2 cellular contexts compared by ENCODE assay signal in genomic region chr20:400451-401275, GRCh38.
A peak's percentile ranks its signal among the peaks of the same experiment; 100 is the strongest.
TF ChIP-seq lines count a peak whose summit lies in the region.

No MANE protein-coding gene starts in this region.

TF ChIP-seq in HCT116, 20 proteins besides CTCF, POLR2A, EP300 and RAD21 (continued from another document):
- peak; percentile 32; the same call in 1 of the 2 replicates for TF ChIP-seq MAX (IDR thresholded peaks at IDR 0.05)
- peak; percentile 35 for TF ChIP-seq POLR2AphosphoS5 (IDR thresholded peaks at IDR 0.05; ENCODE audit: low read depth, low read length)
- no peak for TF ChIP-seq REST (IDR thresholded peaks at IDR 0.05; ENCODE audit: low read depth)
- 0 out of 2 replicates have a peak, but pooled peaks have one; percentile 5 for TF ChIP-seq EGR1 (IDR thresholded peaks at IDR 0.05; ENCODE audit: low read depth)
- TF ChIP-seq EZH2 (IDR thresholded peaks at IDR 0.05) = no peak
- TF ChIP-seq TCF7L2 (IDR thresholded peaks at IDR 0.05; ENCODE audit: borderline replicate concordance, extremely low read depth, insufficient read depth, insufficient read length) = no peak

TF ChIP-seq in SK-N-SH, 30 proteins besides CTCF, POLR2A, EP300 and RAD21 (continued from another document):
- no peak for TF ChIP-seq MAX (IDR thresholded peaks at IDR 0.05; ENCODE audit: low read depth)
- TF ChIP-seq GATA2 (CRISPR knock-in tag; IDR thresholded peaks at IDR 0.05) = 0 out of 2 replicates have a peak, but pooled peaks have one; percentile 12
